ENCODE assay signal across 10 cellular contexts in the genomic region with DNA sequence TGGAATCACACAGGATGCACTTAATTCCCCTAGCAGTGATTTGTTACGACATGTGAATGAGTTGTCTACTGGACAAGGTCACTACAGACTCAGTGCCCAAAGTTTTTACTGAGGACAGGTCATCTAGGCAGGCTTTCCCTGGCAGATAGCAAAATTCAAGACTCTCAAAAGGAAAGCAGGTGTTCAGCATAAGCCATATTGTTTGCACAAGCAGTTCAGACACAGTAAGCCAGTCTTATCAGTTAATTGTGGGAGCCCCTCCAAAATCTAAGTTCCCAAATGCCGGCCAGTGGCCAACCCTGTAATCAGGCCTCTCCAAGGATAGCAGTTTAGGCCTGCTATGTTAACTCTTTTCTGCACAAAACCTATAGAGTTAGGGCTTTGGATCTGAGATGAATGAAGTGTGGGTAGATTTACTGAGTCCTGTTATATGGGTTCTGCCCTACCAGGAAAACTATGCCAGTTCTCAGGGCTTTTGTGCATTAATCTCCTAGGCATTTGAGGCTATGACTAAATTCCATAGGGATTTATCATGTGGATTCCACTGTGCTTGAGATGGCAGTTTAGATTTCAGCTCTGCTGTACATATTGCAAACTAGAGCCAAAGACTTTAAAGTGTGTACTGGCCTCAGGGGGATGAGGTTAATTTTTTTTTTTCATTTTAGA. TPM values are rescaled to one million over a fixed set of nuclear protein-coding genes. Genes with fewer than 3 reads are reported as not detected.
DNase-seq lines count a peak whose midpoint lies in the region; ATAC-seq and TF ChIP-seq lines count a peak whose summit lies in the region.
"Had no signal": no experiment of that assay in that cellular context is flagged by ENCODE, and none has a peak within 500 bp of the region (broad histone marks: within the 10 kb centered on the region; RNA-seq: fewer than 3 reads in every experiment).

No MANE protein-coding gene starts in this region.

- DNase-seq in AG04449 (ENCODE audit: low read depth, low spot score) (peak; percentile 78), LoVo (ENCODE audit: low spot score) (peak; percentile 49), breast epithelium (ENCODE audit: low spot score in 2 of 2) (no peak), kidney epithelial cell (ENCODE audit: low read depth) (peak; percentile 74), T-helper 1 cell (no peak), SK-N-DZ (ENCODE audit: low spot score) (no peak)
- DNase-seq: CD8-positive, alpha-beta T cell; KG1 had no signal

- peak overlapping the region; percentile 56 to 98 for H3K27ac ChIP-seq in breast epithelium

- CTCF ChIA-PET in AG04449 (lab: Yijun Ruan, JAX): interaction anchor here (0.7 to 1.6 kb wide), 6 partner anchors 25 to 354 kb away, joined by 3 to 5 read pairs (median 3); no protein-coding TSS in a partner anchor

- no peaks in the 10 kb centered on the region for H3K9me3 ChIP-seq in breast epithelium

- no peak for ATAC-seq in GM21381 (IDR thresholded peaks at IDR 0.05; ENCODE audit: unreplicated experiment)
- no peak for ATAC-seq in HG02981 (IDR thresholded peaks at IDR 0.05; ENCODE audit: unreplicated experiment)
- ATAC-seq: CD8-positive, alpha-beta T cell had no signal

- TF ChIP-seq POLR2A in breast epithelium (IDR thresholded peaks at IDR 0.05): no peak

- no peak for TF ChIP-seq CTCF in AG04449 (IDR thresholded peaks at IDR 0.05; ENCODE audit: insufficient read depth, low read length, missing control alignments)
- TF ChIP-seq CTCF in breast epithelium (IDR thresholded peaks at IDR 0.05): no peak
- no peak for TF ChIP-seq CTCF in kidney epithelial cell (IDR thresholded peaks at IDR 0.05; ENCODE audit: insufficient read depth, low read length, poor library complexity, severe bottlenecking)

- H3K27me3 ChIP-seq in breast epithelium (no peaks in the 10 kb centered on the region), kidney epithelial cell (ENCODE audit: control insufficient read depth, insufficient read depth, low read length) (no peaks in the 10 kb centered on the region)

- POLR2A ChIA-PET in AG04449 (lab: Yijun Ruan, JAX): interaction anchor here (0.6 to 0.8 kb wide), 2 partner anchors 69 to 101 kb away, joined by 3 to 6 read pairs; no protein-coding TSS in a partner anchor

- H3K4me3 ChIP-seq in AG04449 (ENCODE audit: low read depth, low read length) (no peak overlapping the region), breast epithelium (no peak overlapping the region), kidney epithelial cell (ENCODE audit: low read depth, low read length) (no peak overlapping the region)

- intact Hi-C loops in breast epithelium (cut with DNase I; ENCODE audit: low total_unique reads): no loop called here

- H3K36me3 ChIP-seq in breast epithelium (no peaks in the 10 kb centered on the region), kidney epithelial cell (ENCODE audit: control insufficient read depth, insufficient read depth, low read length) (no peaks in the 10 kb centered on the region)

- H3K4me1 ChIP-seq in breast epithelium: no peaks in the 10 kb centered on the region

RNA-seq across cellular contexts. Expression of a gene that starts 4.8 kb away (rescaled TPM):
- total RNA-seq in breast epithelium (100 to 1,000 TPM in 2 of 3 donors, 10 to 100 TPM in 1; 83.4 to 192 (median 145) TPM), kidney epithelial cell (52.1 and 54.7 TPM in 2 replicates)
- 9.8 and 11.4 TPM in 2 replicates for polyA plus RNA-seq in SK-N-DZ (2014; cell fraction: cytosol; rRNA removed)
- polyA plus RNA-seq in SK-N-DZ (2014; cell fraction: nucleus; rRNA removed): 7.0 and 8.3 TPM in 2 replicates

RNA-seq across cellular contexts. Expression of a gene that starts 6.3 kb away (rescaled TPM):
- total RNA-seq in breast epithelium: 1 to 10 TPM; 2.9 to 8.2 (median 6.9) TPM
- 8.6 and 9.3 TPM in 2 replicates for total RNA-seq in kidney epithelial cell
- 9.7 and 10.9 TPM in 2 replicates for polyA plus RNA-seq in SK-N-DZ (2014; cell fraction: cytosol; rRNA removed)
- polyA plus RNA-seq in SK-N-DZ (2014; cell fraction: nucleus; rRNA removed): 7.6 and 10.0 TPM in 2 replicates

Comparison
In these comparisons a context has a peak if more than half of its experiments do, and no peak if none do; other contexts are left out.
1. DNase-seq: peak in AG04449 (single experiment), LoVo (single experiment) and kidney epithelial cell (single experiment); none in breast epithelium (0 of 2), T-helper 1 cell (0 of 5) and SK-N-DZ (single experiment).